ENCODE assay signal across 12 cellular contexts in genomic region chr16:20302389-20302788, GRCh38. TPM values are rescaled to one million over a fixed set of nuclear protein-coding genes. Genes with fewer than 3 reads are reported as not detected.
"Had no signal": no experiment of that assay in that cellular context is flagged by ENCODE, and none has a peak within 500 bp of the region (broad histone marks: within the 10 kb centered on the region; RNA-seq: fewer than 3 reads in every experiment).

No MANE protein-coding gene starts in this region.

- H2AFZ ChIP-seq: GM23248, GM23338 had no signal

- ATAC-seq: HCT116 had no signal

- H3K9me3 ChIP-seq: HAP-1 had no signal

- FAIRE-seq: H1, H54 had no signal

- H3K4me1 ChIP-seq: HAP-1 had no signal

- H3K4me3 ChIP-seq: GM23248, GM23338, HAP-1 had no signal

- H3K27ac ChIP-seq: GM23248 had no signal

- DNase-seq: GOT3, H7, H9, HCEC 1CT, HFFc6 had no signal

- H3K9ac ChIP-seq: GM23248 had no signal

- H3K4me2 ChIP-seq: GM23338 had no signal

- H3K36me3 ChIP-seq: HAP-1 had no signal

RNA-seq across cellular contexts. Expression of gene GP2, which starts 24.9 kb away (rescaled TPM):
- total RNA-seq: GM23248, GM23338, H1, H4, H7, H9, HFFc6 had no signal
- polyA plus RNA-seq: GM23248, GM23338, H1 had no signal

RNA-seq across cellular contexts. Expression of gene UMOD, which starts 50.1 kb away (rescaled TPM):
- total RNA-seq: GM23248, GM23338, H1, H4, H7, H9, HFFc6 had no signal
- polyA plus RNA-seq: GM23248, GM23338, H1 had no signal
